In the genomic region with DNA sequence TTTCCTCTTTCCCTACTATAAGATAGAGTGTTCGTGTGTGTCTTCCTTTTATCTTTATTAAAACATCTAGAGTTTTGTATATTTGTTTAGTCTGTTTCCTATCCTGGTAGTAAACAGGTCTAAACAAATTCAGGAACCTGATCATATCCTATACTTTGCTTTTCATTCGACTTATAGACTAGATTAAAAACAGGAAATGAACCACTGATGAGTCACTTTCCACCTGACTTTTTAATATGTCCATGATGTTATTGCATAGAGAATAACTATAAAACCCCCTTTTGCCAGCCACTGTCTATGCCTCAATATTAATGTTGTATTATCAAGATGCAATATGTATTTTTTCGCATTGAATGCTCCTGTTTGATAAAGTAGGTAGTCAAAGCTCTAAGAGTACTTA, we compare ENCODE assay signal across 20 cellular contexts.
"Had no signal": no experiment of that assay in that cellular context is flagged by ENCODE, and none has a peak within 500 bp of the region (broad histone marks: within the 10 kb centered on the region; RNA-seq: fewer than 3 reads in every experiment).

No MANE protein-coding gene starts in this region.

- H3K9me3 ChIP-seq: esophagus squamous epithelium, lower lobe of right lung, pancreas, thoracic aorta, upper lobe of left lung had no signal

- H3K36me3 ChIP-seq: esophagus squamous epithelium, lower lobe of right lung, pancreas, thoracic aorta, upper lobe of left lung had no signal

- H3K27me3 Mint-ChIP-seq: activated CD4-positive, alpha-beta T cell treated with anti-CD3 and anti-CD28 coated beads, Interleukin-2, amount 10 ng/mL, durations not matched to agents 7 days and 5 days; activated naive CD8-positive, alpha-beta T cell treated with anti-CD3 and anti-CD28 coated beads, Interleukin-2, amount 10 ng/mL, durations not matched to agents 7 days and 5 days; activated T-cell treated with anti-CD3 and anti-CD28 coated beads, Interleukin-2, amount 50 U/mL, for 24 hours; brain had no signal

- H3K4me3 ChIP-seq: esophagus squamous epithelium, lower lobe of right lung, pancreas, thoracic aorta, upper lobe of left lung had no signal

- H3K4me1 Mint-ChIP-seq: activated CD4-positive, alpha-beta T cell treated with anti-CD3 and anti-CD28 coated beads, Interleukin-2, amount 10 ng/mL, durations not matched to agents 7 days and 5 days; activated naive CD8-positive, alpha-beta T cell treated with anti-CD3 and anti-CD28 coated beads, Interleukin-2, amount 10 ng/mL, durations not matched to agents 7 days and 5 days; brain; natural killer cell; stimulated activated effector memory CD8-positive, alpha-beta T cell treated with anti-CD3 and anti-CD28 coated beads, Interleukin-12 subunit alpha, Interleukin-12 subunit beta, amount 100 ng/mL, for 72 hours had no signal

- DNase-seq: activated CD4-positive, alpha-beta T cell treated with anti-CD3 and anti-CD28 coated beads, Interleukin-2, amount 10 ng/mL, durations not matched to agents 7 days and 5 days; activated CD8-positive, alpha-beta T cell treated with anti-CD3 and anti-CD28 coated beads, Interleukin-2, amount 10 ng/mL, durations not matched to agents 7 days and 5 days; activated naive CD4-positive, alpha-beta T cell treated with Interleukin-2 at 50 U/mL for 16 hours; activated naive CD8-positive, alpha-beta T cell treated with anti-CD3 and anti-CD28 coated beads, Interleukin-2, amount 10 ng/mL, durations not matched to agents 7 days and 5 days; activated T-cell treated with anti-CD3 and anti-CD28 coated beads, Interleukin-2, amount 50 U/mL, for 24 hours; cortex of kidney; effector CD4-positive, alpha-beta T cell; esophagus squamous epithelium; islet precursor cell; lower lobe of right lung; natural killer cell; pancreas; stimulated activated CD4-positive, alpha-beta T cell treated with anti-CD3 and anti-CD28 coated beads, Interleukin-4, amount 100 ng/mL, for 24 hours; upper lobe of left lung had no signal

- H3K4me3 Mint-ChIP-seq: activated CD4-positive, alpha-beta T cell treated with anti-CD3 and anti-CD28 coated beads, Interleukin-2, amount 10 ng/mL, durations not matched to agents 7 days and 5 days; activated CD8-positive, alpha-beta T cell treated with anti-CD3 and anti-CD28 coated beads, Interleukin-2, amount 10 ng/mL, durations not matched to agents 7 days and 5 days; activated naive CD8-positive, alpha-beta T cell treated with anti-CD3 and anti-CD28 coated beads, Interleukin-2, amount 10 ng/mL, durations not matched to agents 7 days and 5 days; activated T-cell treated with anti-CD3 and anti-CD28 coated beads, Interleukin-2, amount 50 U/mL, for 24 hours; brain; natural killer cell; stimulated activated effector memory CD8-positive, alpha-beta T cell treated with anti-CD3 and anti-CD28 coated beads, Interleukin-12 subunit alpha, Interleukin-12 subunit beta, amount 100 ng/mL, for 72 hours had no signal

- H3K36me3 Mint-ChIP-seq: activated naive CD8-positive, alpha-beta T cell treated with anti-CD3 and anti-CD28 coated beads, Interleukin-2, amount 10 ng/mL, durations not matched to agents 7 days and 5 days; brain had no signal

- H3K27ac Mint-ChIP-seq: activated CD4-positive, alpha-beta T cell treated with anti-CD3 and anti-CD28 coated beads, Interleukin-2, amount 10 ng/mL, durations not matched to agents 7 days and 5 days; activated CD8-positive, alpha-beta T cell treated with anti-CD3 and anti-CD28 coated beads, Interleukin-2, amount 10 ng/mL, durations not matched to agents 7 days and 5 days; activated naive CD8-positive, alpha-beta T cell treated with anti-CD3 and anti-CD28 coated beads, Interleukin-2, amount 10 ng/mL, durations not matched to agents 7 days and 5 days; activated T-cell treated with anti-CD3 and anti-CD28 coated beads, Interleukin-2, amount 50 U/mL, for 24 hours; activated T-helper 2 cell treated with anti-CD3 and anti-CD28 coated beads, Interferon-gamma antibody, Interleukin-2, Interleukin-4, amounts not matched to agents 10 μg/mL and 5 μg/mL and 100 μg/mL, durations not matched to agents 14 hours and 24 hours and 36 hours; brain; natural killer cell; stimulated activated effector memory CD8-positive, alpha-beta T cell treated with anti-CD3 and anti-CD28 coated beads, Interleukin-12 subunit alpha, Interleukin-12 subunit beta, amount 100 ng/mL, for 72 hours had no signal

- ATAC-seq: activated CD4-positive, CD25-positive, alpha-beta regulatory T cell treated with anti-CD3 and anti-CD28 coated beads, Interleukin-2, amount 50 U/mL, for 24 hours; activated CD8-positive, alpha-beta T cell treated with anti-CD3 and anti-CD28 coated beads, Interleukin-2, amount 10 ng/mL, durations not matched to agents 7 days and 5 days; lower lobe of right lung; natural killer cell; pancreas; sciatic nerve; stimulated activated effector memory CD8-positive, alpha-beta T cell treated with anti-CD3 and anti-CD28 coated beads, Interleukin-12 subunit alpha, Interleukin-12 subunit beta, amount 100 ng/mL, for 72 hours had no signal

- H3K4me1 ChIP-seq: esophagus squamous epithelium, lower lobe of right lung, pancreas, upper lobe of left lung had no signal

- H3K27ac ChIP-seq: esophagus squamous epithelium, lower lobe of right lung, pancreas, thoracic aorta, upper lobe of left lung had no signal

- H3K27me3 ChIP-seq: esophagus squamous epithelium, pancreas, upper lobe of left lung had no signal
